In genomic region chr16:10999313-10999712, GRCh38 we compare ENCODE assay signal across 7 cellular contexts.
"Had no signal": no experiment of that assay in that cellular context is flagged by ENCODE, and none has a peak within 500 bp of the region (broad histone marks: within the 10 kb centered on the region; RNA-seq: fewer than 3 reads in every experiment).

No MANE protein-coding gene starts in this region.

- H3K9me3 ChIP-seq: HAP-1 had no signal

- ATAC-seq: HCT116 had no signal

- DNase-seq: GM23248, GOT3, H7, IMR-90, KBM-7 had no signal

- H3K4me3 ChIP-seq: GM23248, HAP-1 had no signal

- H3K36me3 ChIP-seq: HAP-1 had no signal

- H3K27ac ChIP-seq: GM23248 had no signal

- H3K4me1 ChIP-seq: HAP-1 had no signal
